ENCODE assay signal across 16 cellular contexts in the genomic region with DNA sequence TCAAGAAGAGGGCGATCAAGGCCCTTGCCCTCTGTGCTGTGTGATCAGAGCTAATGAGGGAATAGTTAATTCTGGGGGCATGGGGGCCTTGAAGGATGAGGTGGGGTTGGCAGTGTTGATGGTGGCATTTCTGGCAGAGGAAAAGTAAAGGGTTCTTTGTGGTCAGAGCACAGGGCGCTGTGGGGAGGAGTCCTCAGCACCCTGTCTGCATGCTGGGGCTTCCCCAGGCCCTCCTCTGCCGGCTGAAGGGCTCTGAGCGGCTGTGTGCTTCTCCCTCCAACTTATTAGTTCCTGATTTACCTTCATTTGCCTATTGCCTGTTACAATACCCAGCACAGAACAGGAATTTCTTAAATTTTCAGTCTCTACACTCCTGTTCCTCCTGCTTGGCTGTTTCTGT.
DNase-seq lines count a peak whose midpoint lies in the region; ATAC-seq, FAIRE-seq and TF ChIP-seq lines count a peak whose summit lies in the region.
"Had no signal": no experiment of that assay in that cellular context is flagged by ENCODE, and none has a peak within 500 bp of the region (broad histone marks: within the 10 kb centered on the region; RNA-seq: fewer than 3 reads in every experiment).

No MANE protein-coding gene starts in this region.

- FAIRE-seq in H54 (lab: Jason Lieb, UNC), result no peak

- no peak for TF ChIP-seq CTCF in GM13976 (IDR thresholded peaks at IDR 0.05; ENCODE audit: borderline replicate concordance, control extremely low read depth, extremely low read depth, insufficient read depth, missing control alignments)
- TF ChIP-seq CTCF in nephron progenitor cell (IDR thresholded peaks at IDR 0.05), result no peak

- H3K27me3 Mint-ChIP-seq in effector memory CD8-positive, alpha-beta T cell, result peaks cover 7 to 19% of the 10 kb centered on the region in 2 donors
- H3K27me3 Mint-ChIP-seq in nephron progenitor cell (ENCODE audit: low read depth, poor library complexity), result peaks cover 42% of the 10 kb centered on the region

- H3K4me3 Mint-ChIP-seq in effector memory CD8-positive, alpha-beta T cell, result no peak overlapping the region
- H3K4me3 Mint-ChIP-seq in nephron progenitor cell, result no peak overlapping the region
- H3K4me3 Mint-ChIP-seq: T-helper 1 cell treated with Interleukin-12 subunit alpha and Interleukin-12 subunit beta and Interleukin-4 antibody, amounts not matched to agents 30 μg/mL and 1 μg/mL, for 36 hours had no signal

- H3K4me1 Mint-ChIP-seq in effector memory CD8-positive, alpha-beta T cell (ENCODE audit: low read depth in 2 of 2), result no peaks in the 10 kb centered on the region
- peaks cover 17% of the 10 kb centered on the region for H3K4me1 Mint-ChIP-seq in nephron progenitor cell

- no peak overlapping the region for H3K27ac Mint-ChIP-seq in effector memory CD8-positive, alpha-beta T cell
- H3K27ac Mint-ChIP-seq in nephron progenitor cell, result no peak overlapping the region
- H3K27ac Mint-ChIP-seq: T-helper 1 cell treated with Interleukin-12 subunit alpha and Interleukin-12 subunit beta and Interleukin-4 antibody, amounts not matched to agents 30 μg/mL and 1 μg/mL, for 36 hours had no signal

- no peaks in the 10 kb centered on the region for H3K9me3 Mint-ChIP-seq in effector memory CD8-positive, alpha-beta T cell
- H3K9me3 Mint-ChIP-seq in nephron progenitor cell, result peaks cover 8% of the 10 kb centered on the region
- H3K9me3 Mint-ChIP-seq: T-helper 1 cell treated with Interleukin-12 subunit alpha and Interleukin-12 subunit beta and Interleukin-4 antibody, amounts not matched to agents 30 μg/mL and 1 μg/mL, for 36 hours had no signal

- peak; percentile 50 for DNase-seq in GM13976 (ENCODE audit: low spot score)
- DNase-seq in effector memory CD8-positive, alpha-beta T cell, result no peak
- no peak for DNase-seq in anterior cingulate cortex (lab: John Stamatoyannopoulos, UW)
- no peak for DNase-seq in stimulated activated CD4-positive, alpha-beta T cell treated with anti-CD3 and anti-CD28 coated beads, Interleukin-12 subunit alpha, Interleukin-12 subunit beta, amount 100 ng/mL, for 4 hours
- no peak for DNase-seq in H54 (ENCODE audit: insufficient read length, low spot score)
- no peak for DNase-seq in nephron progenitor cell
- DNase-seq: activated CD4-positive, alpha-beta T cell treated with anti-CD3 and anti-CD28 coated beads, Interleukin-2, amount 50 U/mL, for 1 hour; AML-193; KG1; mammary epithelial cell; NCI-H2029 treated with DMSO at 0.1 percent for 48 hours; occipital lobe; stimulated activated CD4-positive, alpha-beta T cell treated with anti-CD3 and anti-CD28 coated beads, Interleukin-15, amount 100 ng/mL, for 24 hours had no signal

- H3K36me3 Mint-ChIP-seq in effector memory CD8-positive, alpha-beta T cell (ENCODE audit: insufficient read depth), result no peaks in the 10 kb centered on the region
- H3K36me3 Mint-ChIP-seq in nephron progenitor cell (ENCODE audit: low read depth), result no peaks in the 10 kb centered on the region

- in situ Hi-C loops in GM13976 (cut with MboI; ENCODE audit: low sequenced_read_pairs, unreplicated experiment), result loop anchor here (10.0 kb wide), 1 partner anchor 365 kb away; no protein-coding TSS in a partner anchor

- no peak for TF ChIP-seq POLR2A in H54 (IDR thresholded peaks at IDR 0.05; ENCODE audit: low read depth, low read length)

- ATAC-seq in GM21447 (IDR thresholded peaks at IDR 0.05; ENCODE audit: unreplicated experiment) (peak; percentile 69), HG03139 (IDR thresholded peaks at IDR 0.05; ENCODE audit: unreplicated experiment) (peak; percentile 49)
- peak; percentile 48 for ATAC-seq in effector memory CD8-positive, alpha-beta T cell (replicated peaks)
